ENCODE assay signal across 26 cellular contexts in the genomic region with DNA sequence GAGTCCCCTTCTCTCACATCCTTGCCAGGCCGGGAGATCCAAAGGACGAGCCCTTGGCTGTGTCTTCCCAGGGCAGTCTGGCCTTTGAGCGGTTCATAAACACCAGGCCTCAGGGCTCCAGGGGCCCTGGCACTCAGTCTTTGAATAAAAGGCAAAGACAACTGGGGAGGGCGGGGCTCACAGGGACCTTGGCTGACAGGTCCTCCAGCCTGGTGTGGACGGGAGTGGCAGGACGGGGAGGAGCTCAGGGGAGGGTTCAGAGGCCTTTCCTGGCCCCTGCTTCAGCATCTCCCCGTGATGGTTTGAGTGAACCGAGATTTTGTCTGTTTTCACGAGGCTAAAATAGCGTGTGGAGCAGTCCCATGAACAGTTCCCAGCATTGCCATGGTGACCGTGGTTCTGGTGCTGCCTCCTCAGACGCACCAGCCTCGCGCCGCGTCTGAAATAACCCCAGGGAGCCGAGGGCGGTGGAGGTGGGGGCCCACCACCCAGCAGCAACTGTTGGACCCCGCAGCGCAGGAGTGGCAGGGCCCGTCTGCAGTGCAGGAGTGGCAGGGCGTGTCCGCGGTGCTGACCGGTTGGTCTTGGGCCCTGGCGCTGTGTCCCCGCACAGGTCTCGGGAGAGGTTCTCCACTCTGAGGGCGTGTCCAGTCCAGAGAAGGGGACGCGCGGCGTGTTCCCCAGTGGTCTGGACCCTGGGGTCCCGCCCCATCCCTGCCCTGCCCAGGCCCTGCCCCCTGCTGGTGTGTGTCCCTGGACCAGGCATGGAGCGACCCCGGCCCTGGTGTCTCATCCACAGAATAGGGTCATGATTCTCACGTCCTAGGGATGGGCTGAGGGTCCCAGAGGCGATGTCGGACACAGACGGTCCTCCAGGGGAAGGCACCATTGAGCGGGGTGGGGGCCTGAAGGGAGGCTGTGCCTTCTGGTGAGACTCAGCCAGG. TPM values are rescaled to one million over a fixed set of nuclear protein-coding genes. Genes with fewer than 3 reads are reported as not detected.
DNase-seq lines count a peak whose midpoint lies in the region; ATAC-seq and TF ChIP-seq lines count a peak whose summit lies in the region.
"Had no signal": no experiment of that assay in that cellular context is flagged by ENCODE, and none has a peak within 500 bp of the region (broad histone marks: within the 10 kb centered on the region; RNA-seq: fewer than 3 reads in every experiment).

No MANE protein-coding gene starts in this region.

- H3K27ac Mint-ChIP-seq in activated CD4-positive, alpha-beta T cell treated with anti-CD3 and anti-CD28 coated beads, Interleukin-2, amount 10 ng/mL, durations not matched to agents 24 days and 14 days: no peak overlapping the region
- H3K27ac Mint-ChIP-seq: activated T-cell treated with anti-CD3 and anti-CD28 coated beads, Interleukin-2, amount 50 U/mL, for 24 hours; HFFc6; stimulated activated effector memory CD8-positive, alpha-beta T cell treated with anti-CD3 and anti-CD28 coated beads, Interleukin-12 subunit alpha, Interleukin-12 subunit beta, amount 100 ng/mL, for 72 hours had no signal

- no peak overlapping the region for H3K4me3 ChIP-seq in BE2C (ENCODE audit: low read depth, low read length)
- H3K4me3 ChIP-seq: cardiac muscle cell, lung, neural progenitor cell, prostate gland, thoracic aorta had no signal

- no peaks in the 10 kb centered on the region for H3K9me3 ChIP-seq in BE2C
- H3K9me3 ChIP-seq: prostate gland had no signal

- intact Hi-C loops in left colon (cut with DNase I, micrococcal nuclease): loop anchor here in 1 of 2 donors (5.0 kb wide), 1 partner anchor 91 kb away; no protein-coding TSS in a partner anchor
- intact Hi-C loops in activated CD4-positive, alpha-beta T cell treated with anti-CD3 and anti-CD28 coated beads, Interleukin-2, amount 10 ng/mL, durations not matched to agents 24 days and 14 days (cut with micrococcal nuclease): no loop called here

- H3K9me3 Mint-ChIP-seq in activated CD4-positive, alpha-beta T cell treated with anti-CD3 and anti-CD28 coated beads, Interleukin-2, amount 10 ng/mL, durations not matched to agents 24 days and 14 days: no peaks in the 10 kb centered on the region
- H3K9me3 Mint-ChIP-seq: activated T-cell treated with anti-CD3 and anti-CD28 coated beads, Interleukin-2, amount 50 U/mL, for 24 hours; CD8-positive, alpha-beta memory T cell; HFFc6; stimulated activated effector memory CD8-positive, alpha-beta T cell treated with anti-CD3 and anti-CD28 coated beads, Interleukin-12 subunit alpha, Interleukin-12 subunit beta, amount 100 ng/mL, for 72 hours had no signal

- no peaks in the 10 kb centered on the region for H3K36me3 Mint-ChIP-seq in activated CD4-positive, alpha-beta T cell treated with anti-CD3 and anti-CD28 coated beads, Interleukin-2, amount 10 ng/mL, durations not matched to agents 24 days and 14 days (ENCODE audit: low read depth)
- H3K36me3 Mint-ChIP-seq: CD8-positive, alpha-beta memory T cell; neural progenitor cell; stimulated activated effector memory CD8-positive, alpha-beta T cell treated with anti-CD3 and anti-CD28 coated beads, Interleukin-12 subunit alpha, Interleukin-12 subunit beta, amount 100 ng/mL, for 72 hours had no signal

- H3K4me3 Mint-ChIP-seq in activated CD4-positive, alpha-beta T cell treated with anti-CD3 and anti-CD28 coated beads, Interleukin-2, amount 10 ng/mL, durations not matched to agents 24 days and 14 days: no peak overlapping the region
- H3K4me3 Mint-ChIP-seq: activated T-cell treated with anti-CD3 and anti-CD28 coated beads, Interleukin-2, amount 50 U/mL, for 24 hours; HFFc6 had no signal

- H3K36me3 ChIP-seq in BE2C: no peaks in the 10 kb centered on the region
- H3K36me3 ChIP-seq: cardiac muscle cell, neural progenitor cell, prostate gland, thoracic aorta had no signal

- peak; percentile 3; the same call in 1 of the 2 replicates for TF ChIP-seq CTCF in BE2C (IDR thresholded peaks at IDR 0.05; ENCODE audit: low read depth, low read length)

- H3K27me3 ChIP-seq in BE2C: peaks cover 50% of the 10 kb centered on the region

- DNase-seq in BE2C (no peak), ELF-1 (ENCODE audit: low read depth, low spot score) (peak; percentile 59), left colon (peak; percentile 57 to 65), dedifferentiated amniotic fluid mesenchymal stem cell (ENCODE audit: extremely low spot score) (no peak), AML-193 (lab: John Stamatoyannopoulos, UW) (no peak)
- DNase-seq in activated CD4-positive, alpha-beta T cell treated with anti-CD3 and anti-CD28 coated beads, Interleukin-2, amount 10 ng/mL, durations not matched to agents 24 days and 14 days: no peak
- DNase-seq: activated CD4-positive, CD25-positive, alpha-beta regulatory T cell treated with anti-CD3 and anti-CD28 coated beads, Interleukin-2, amount 50 U/mL, for 72 hours; activated CD8-positive, alpha-beta memory T cell treated with anti-CD3 and anti-CD28 coated beads for 24 hours; activated T-cell treated with anti-CD3 and anti-CD28 coated beads, Interleukin-2, amount 50 U/mL, for 24 hours; amniotic stem cell; CD8-positive, alpha-beta memory T cell; DMS79; HFFc6; kidney; NCI-H1092 treated with DMSO at 0.1 percent for 48 hours; NCI-H2081 treated with DMSO at 0.1 percent for 48 hours; NCI-H510A; stimulated activated CD4-positive, alpha-beta T cell treated with anti-CD3 and anti-CD28 coated beads, Interleukin-2, amount 100 ng/mL, for 24 hours had no signal

- ATAC-seq in left colon: peak; percentile 47
- ATAC-seq in HG02973 (IDR thresholded peaks at IDR 0.05; ENCODE audit: unreplicated experiment): no peak
- ATAC-seq: stimulated activated effector memory CD8-positive, alpha-beta T cell treated with anti-CD3 and anti-CD28 coated beads, Interleukin-12 subunit alpha, Interleukin-12 subunit beta, amount 100 ng/mL, for 72 hours had no signal

- H3K27me3 Mint-ChIP-seq in activated CD4-positive, alpha-beta T cell treated with anti-CD3 and anti-CD28 coated beads, Interleukin-2, amount 10 ng/mL, durations not matched to agents 24 days and 14 days: peaks cover 20% of the 10 kb centered on the region

- peaks cover 2% of the 10 kb centered on the region for H3K4me1 Mint-ChIP-seq in activated CD4-positive, alpha-beta T cell treated with anti-CD3 and anti-CD28 coated beads, Interleukin-2, amount 10 ng/mL, durations not matched to agents 24 days and 14 days

- no peaks in the 10 kb centered on the region for H3K4me1 ChIP-seq in BE2C

- peak overlapping the region; percentile 76 for H3K27ac ChIP-seq in angular gyrus (ENCODE audit: low read depth, low read length)
- H3K27ac ChIP-seq: cardiac muscle cell, neural progenitor cell, prostate gland, thoracic aorta had no signal

RNA-seq across cellular contexts. Expression of gene PRKCZ, which starts 7.1 kb away (rescaled TPM):
- 22.6 TPM for polyA plus RNA-seq in BE2C (2012; ENCODE audit: insufficient read depth, insufficient read length, low read depth)
- total RNA-seq in left colon: 10 to 100 TPM; 60.7 to 67.8 TPM
- 2.5 and 3.0 TPM in 2 replicates for total RNA-seq in activated CD4-positive, alpha-beta T cell treated with anti-CD3 and anti-CD28 coated beads, Interleukin-2, amount 10 ng/mL, durations not matched to agents 24 days and 14 days

RNA-seq across cellular contexts. Expression of gene GABRD, which starts 24.0 kb away (rescaled TPM):
- not detected for polyA plus RNA-seq in BE2C (2012; ENCODE audit: insufficient read depth, insufficient read length, low read depth)
- total RNA-seq in left colon: not detected
- not detected in 2 replicates for total RNA-seq in activated CD4-positive, alpha-beta T cell treated with anti-CD3 and anti-CD28 coated beads, Interleukin-2, amount 10 ng/mL, durations not matched to agents 24 days and 14 days
- total RNA-seq: cardiac muscle cell; CD8-positive, alpha-beta memory T cell; HFFc6; thoracic aorta had no signal
- polyA plus RNA-seq: cardiac muscle cell; CD8-positive, alpha-beta memory T cell had no signal

RNA-seq across cellular contexts. Expression of gene CFAP74, which starts 39.5 kb away (rescaled TPM):
- polyA plus RNA-seq in BE2C (2012; ENCODE audit: insufficient read depth, insufficient read length, low read depth): 0.23 TPM
- total RNA-seq in left colon: not detected
- not detected in 2 replicates for total RNA-seq in activated CD4-positive, alpha-beta T cell treated with anti-CD3 and anti-CD28 coated beads, Interleukin-2, amount 10 ng/mL, durations not matched to agents 24 days and 14 days
- total RNA-seq: CD8-positive, alpha-beta memory T cell; HFFc6; kidney; thoracic aorta had no signal
- polyA plus RNA-seq: CD8-positive, alpha-beta memory T cell had no signal

Comparison
In these comparisons a context has a peak if more than half of its experiments do, and no peak if none do; other contexts are left out.
1. DNase-seq: peak in ELF-1 (single experiment) and left colon (2 of 2); none in BE2C (single experiment), dedifferentiated amniotic fluid mesenchymal stem cell (single experiment), AML-193 (0 of 2) and activated CD4-positive, alpha-beta T cell treated with anti-CD3 and anti-CD28 coated beads, Interleukin-2, amount 10 ng/mL, durations not matched to agents 24 days and 14 days (single experiment).
2. RNA of gene PRKCZ, which starts 7.1 kb away (total RNA-seq): 60.7 to 67.8 TPM in left colon; 2.5 to 3.0 TPM in activated CD4-positive, alpha-beta T cell treated with anti-CD3 and anti-CD28 coated beads, Interleukin-2, amount 10 ng/mL, durations not matched to agents 24 days and 14 days; every median in the first group is over 10 times any median in the second.